In the genomic region with DNA sequence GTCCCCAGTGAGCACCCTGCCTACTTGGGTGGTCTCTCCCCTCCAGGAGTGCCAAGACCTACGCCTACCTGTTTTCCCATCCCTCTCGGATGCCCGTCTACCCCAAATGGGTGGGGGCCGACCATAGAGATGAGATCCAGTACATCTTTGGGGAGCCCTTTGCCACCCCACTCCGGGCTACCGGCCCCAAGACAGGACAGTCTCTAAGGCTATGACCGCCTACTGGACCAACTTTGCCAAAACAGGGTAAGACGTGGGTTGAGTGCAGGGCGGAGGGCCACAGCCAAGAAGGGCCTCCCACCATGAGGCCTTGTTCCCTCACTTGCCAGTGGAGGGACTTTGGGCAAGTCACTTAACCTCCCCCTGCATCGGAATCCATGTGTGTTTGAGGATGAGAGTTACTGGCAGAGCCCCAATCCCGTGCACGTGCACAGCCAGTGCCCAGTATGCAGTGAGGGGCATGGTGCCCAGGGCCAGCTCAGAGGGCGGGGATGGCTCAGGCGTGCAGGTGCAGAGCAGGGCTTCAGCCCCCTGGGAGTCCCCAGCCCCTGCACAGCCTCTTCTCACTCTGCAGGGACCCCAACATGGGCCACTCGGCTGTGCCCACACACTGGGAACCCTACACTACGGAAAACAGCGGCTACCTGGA, we compare ENCODE assay signal across 2 cellular contexts. TPM values are rescaled to one million over a fixed set of nuclear protein-coding genes. Genes with fewer than 3 reads are reported as not detected.
"Had no signal": no experiment of that assay in that cellular context is flagged by ENCODE, and none has a peak within 500 bp of the region (broad histone marks: within the 10 kb centered on the region; RNA-seq: fewer than 3 reads in every experiment).

No MANE protein-coding gene starts in this region.

RNA-seq across cellular contexts. Expression of a gene that starts 24.6 kb away (rescaled TPM):
- total RNA-seq: skeletal muscle tissue had no signal
- polyA plus RNA-seq: naive thymus-derived CD4-positive, alpha-beta T cell had no signal
